ENCODE assay signal across 8 cellular contexts in genomic region chr11:2992234-2992999, GRCh38. TPM values are rescaled to one million over a fixed set of nuclear protein-coding genes. Genes with fewer than 3 reads are reported as not detected.
A peak's percentile ranks its signal among the peaks of the same experiment; 100 is the strongest.
DNase-seq lines count a peak whose midpoint lies in the region; ATAC-seq and TF ChIP-seq lines count a peak whose summit lies in the region.

Gene NAP1L4 (minus strand): TSS chr11:2992329. CDS start chr11:2979220, 13,109 bp downstream.

- no peaks in the 10 kb centered on the region for H3K27me3 ChIP-seq in AG04450 (ENCODE audit: control insufficient read depth, insufficient read depth, low read length)
- no peaks in the 10 kb centered on the region for H3K27me3 ChIP-seq in spleen (replicated peaks in 1 of 7)

- peak; percentile 85 for ATAC-seq in GM18909 (IDR thresholded peaks at IDR 0.05; ENCODE audit: poor library complexity, unreplicated experiment)
- peak; percentile 87 for ATAC-seq in HG03175 (IDR thresholded peaks at IDR 0.05; ENCODE audit: unreplicated experiment)
- peak; percentile 84 for ATAC-seq in WTC11

- TF ChIP-seq CTCF in AG04450 (IDR thresholded peaks at IDR 0.05; ENCODE audit: low read depth, low read length): no peak
- no peak for TF ChIP-seq CTCF in WTC11 (IDR thresholded peaks at IDR 0.05)
- TF ChIP-seq CTCF in cardiac fibroblast (IDR thresholded peaks at IDR 0.05; ENCODE audit: low read depth, low read length): no peak
- TF ChIP-seq CTCF in spleen (IDR thresholded peaks at IDR 0.05 in 8 of 11, conservative IDR thresholded peaks at IDR 0.05 in 3 of 11): peak in 2 of 11 experiments; percentile 32 to 37

- CTCF ChIA-PET in AG04450 (lab: Charles Lee) (no interaction called here), WTC11 (lab: Charles Lee) (interaction anchor here (0.7 to 3.1 kb wide), 9 partner anchors 11 to 416 kb away, joined by 3 to 11 read pairs (median 5); no protein-coding TSS in a partner anchor)

- H3K27ac Mint-ChIP-seq in WTC11 (peak within 1 kb of the TSS; percentile 94), immature natural killer cell (peak within 1 kb of the TSS; percentile 92 to 99 (median 98))

- peak in 1 of 3 donors; percentile 31 for TF ChIP-seq POLR2A in spleen (IDR thresholded peaks at IDR 0.05)

- H3K27me3 Mint-ChIP-seq in WTC11 (ENCODE audit: low read depth): no peaks in the 10 kb centered on the region; the same call in 1 of the 2 replicates
- peaks cover 11 to 12% (median 12%) of the 10 kb centered on the region in 3 donors for H3K27me3 Mint-ChIP-seq in immature natural killer cell (ENCODE audit: low read depth in 3 of 3)

- peaks cover 26 to 54% (median 43%) of the 10 kb centered on the region in 6 donors for H3K4me1 ChIP-seq in spleen

- H3K9me3 Mint-ChIP-seq in WTC11 (no peaks in the 10 kb centered on the region), immature natural killer cell (no peaks in the 10 kb centered on the region)

- DNase-seq in AG04450 (ENCODE audit: low read depth, low spot score) (peak; percentile 90), NCI-H226 (peak; percentile 95), WTC11 (ENCODE audit: low spot score) (peak; percentile 97), cardiac fibroblast (ENCODE audit: low read depth in 2 of 2) (peak; percentile 97), immature natural killer cell (peak; percentile 94), spleen (peak; percentile 98)

- no peaks in the 10 kb centered on the region for H3K36me3 ChIP-seq in spleen

- H3K27ac ChIP-seq in AG04450 (ENCODE audit: low read depth, low read length) (peak within 1 kb of the TSS; percentile 70), spleen (peak within 1 kb of the TSS; percentile 91 to 98 (median 94))

- 0 to 1% (median 0%) methylated on average over 37 to 77 of the region's 77 CpGs for WGBS in spleen, 5 donors

- H3K4me3 Mint-ChIP-seq in WTC11: peak within 1 kb of the TSS; percentile 99
- peak within 1 kb of the TSS; percentile 94 to 100 (median 97) for H3K4me3 Mint-ChIP-seq in immature natural killer cell

- H3K36me3 Mint-ChIP-seq in WTC11 (peaks cover 7% of the 10 kb centered on the region), immature natural killer cell (no peaks in the 10 kb centered on the region)

- H3K4me1 Mint-ChIP-seq in WTC11: peaks cover 36% of the 10 kb centered on the region
- peaks cover 40 to 49% of the 10 kb centered on the region in 2 donors for H3K4me1 Mint-ChIP-seq in immature natural killer cell

- intact Hi-C loops in spleen (cut with DNase I; ENCODE audit: low total_unique reads): no loop called here

- POLR2A ChIA-PET in AG04450 (lab: Yijun Ruan, JAX): interaction anchor here (0.7 to 1.4 kb wide), 9 partner anchors 9 to 100 kb away, joined by 3 to 9 read pairs (median 4); partner anchors contain the start of gene PHLDA2
- POLR2A ChIA-PET in WTC11 (lab: Charles Lee): interaction anchor here (0.6 to 1.0 kb wide), 4 partner anchors 9 to 100 kb away, joined by 3 to 5 read pairs (median 4); partner anchors contain the start of gene CARS1

- no peaks in the 10 kb centered on the region; the same call in 1 of the 2 replicates for H3K9me3 ChIP-seq in AG04450 (ENCODE audit: control insufficient read depth, insufficient read depth, low read length)
- no peaks in the 10 kb centered on the region for H3K9me3 ChIP-seq in spleen

- H3K4me3 ChIP-seq in AG04450 (ENCODE audit: low read depth, low read length): peak within 1 kb of the TSS; percentile 91
- peak within 1 kb of the TSS; percentile 76 to 87 for H3K4me3 ChIP-seq in cardiac fibroblast (replicated peaks in 1 of 2; ENCODE audit: low read depth in 2 of 2, low read length in 2 of 2)
- H3K4me3 ChIP-seq in spleen: peak within 1 kb of the TSS; percentile 65 to 90 (median 86)

TF ChIP-seq in WTC11, 78 proteins besides CTCF, POLR2A, EP300 and RAD21 (continues in another document):
- TF ChIP-seq GABPB1 (CRISPR knock-in tag; IDR thresholded peaks at IDR 0.05) (no peak), EMX1 (CRISPR knock-in tag; IDR thresholded peaks at IDR 0.05) (no peak), FOXP4 (CRISPR knock-in tag; IDR thresholded peaks at IDR 0.05) (no peak), ZNF121 (CRISPR knock-in tag; IDR thresholded peaks at IDR 0.05) (no peak), MXD4 (CRISPR knock-in tag; IDR thresholded peaks at IDR 0.05; ENCODE audit: borderline replicate concordance) (no peak), ZNF671 (CRISPR knock-in tag; IDR thresholded peaks at IDR 0.05) (0 out of 2 replicates have a peak, but pooled peaks have one; percentile 49), SP1 (CRISPR knock-in tag; conservative IDR thresholded peaks at IDR 0.05) (peak; percentile 65; the same call in 1 of the 2 replicates), USF2 (CRISPR knock-in tag; IDR thresholded peaks at IDR 0.05) (no peak), ZNF281 (CRISPR knock-in tag; IDR thresholded peaks at IDR 0.05) (no peak; the same call in 1 of the 2 replicates), RELA (CRISPR knock-in tag; IDR thresholded peaks at IDR 0.05; ENCODE audit: borderline replicate concordance) (no peak), ZMAT4 (CRISPR knock-in tag; IDR thresholded peaks at IDR 0.05) (no peak), ZNF423 (CRISPR knock-in tag; IDR thresholded peaks at IDR 0.05) (no peak), SMAD4 (CRISPR knock-in tag; IDR thresholded peaks at IDR 0.05) (no peak)

RNA-seq across cellular contexts. Expression of gene NAP1L4, which starts in this region (rescaled TPM):
- polyA plus RNA-seq in AG04450 (2011; rRNA removed) (88.5 and 107 TPM in 2 replicates), immature natural killer cell (100 to 1,000 TPM; 131 to 157 (median 139) TPM), spleen (100 to 1,000 TPM in 1 of 3 donors, 10 to 100 TPM in 2; 79.5 to 104 (median 90.6) TPM)
- 49.5 and 56.6 TPM in 2 replicates for polyA minus RNA-seq in AG04450 (2011; rRNA and poly(A)+ RNA removed)
- total RNA-seq in WTC11 (2021) (160 to 189 TPM (median 181 TPM) in 3 replicates), spleen (100 to 1,000 TPM in 6 of 7 donors, 10 to 100 TPM in 1; 87.5 to 137 (median 131) TPM)

Comparison
In these comparisons a context has a peak if more than half of its experiments do, and no peak if none do; other contexts are left out.
1. Peak in every context shown above with its lines: DNase-seq, ATAC-seq, H3K4me3 ChIP-seq and H3K27ac ChIP-seq.